24 cellular contexts compared by ENCODE assay signal in genomic region chr6:34563513-34563870, GRCh38. TPM values are rescaled to one million over a fixed set of nuclear protein-coding genes. Genes with fewer than 3 reads are reported as not detected.
A peak's percentile ranks its signal among the peaks of the same experiment; 100 is the strongest.
DNase-seq lines count a peak whose midpoint lies in the region; ATAC-seq, FAIRE-seq and TF ChIP-seq lines count a peak whose summit lies in the region.
"Had no signal": no experiment of that assay in that cellular context is flagged by ENCODE, and none has a peak within 500 bp of the region (broad histone marks: within the 10 kb centered on the region; RNA-seq: fewer than 3 reads in every experiment).

No MANE protein-coding gene starts in this region.

- H3K27ac ChIP-seq in IMR-90 (ENCODE audit: insufficient read depth, low read length) (no peak overlapping the region), K562 (ENCODE audit: extremely low read depth, low read depth, low read length) (no peak overlapping the region; the same call in 2 of the 3 replicates), stomach (peak overlapping the region in 4 of 5 donors; percentile 38 to 61 (median 46)), caudate nucleus (ENCODE audit: low read depth, low read length) (no peak overlapping the region)
- H3K27ac ChIP-seq: C4-2B, HL-60 had no signal

- no peak for DNase-seq in IMR-90
- DNase-seq in K562 (ENCODE audit: extremely low read depth in 1 of 4, low spot score in 3 of 4): peak in 1 of 4 experiments; percentile 38
- no peak for DNase-seq in mesothelial cell of epicardium (ENCODE audit: low spot score in 2 of 2, unreplicated experiment in 2 of 2)
- DNase-seq in stomach: peak; percentile 42
- no peak for DNase-seq in osteocyte (ENCODE audit: extremely low spot score, unreplicated experiment)
- DNase-seq in caudate nucleus (lab: John Stamatoyannopoulos, UW): no peak
- DNase-seq in cardiac septum (ENCODE audit: low spot score): no peak
- DNase-seq: ACHN; AML-193; CD4-positive, alpha-beta memory T cell; DMS153; DMS79; GDM1; H9; KG1 had no signal

- no peak overlapping the region for H3K18ac ChIP-seq in IMR-90 (ENCODE audit: low read depth, low read length)

- H3K9ac ChIP-seq in IMR-90 (ENCODE audit: low read depth, low read length): no peak overlapping the region
- H3K9ac ChIP-seq in K562 (ENCODE audit: insufficient read depth in 1 of 2, low read depth in 2 of 2, low read length in 2 of 2): peak overlapping the region in 1 of 2 experiments; percentile 70; a peak in 2 of 4 replicates

- H2BK20ac ChIP-seq in IMR-90 (ENCODE audit: low read depth, low read length): no peak overlapping the region

- POLR2A ChIA-PET in IMR-90 (lab: Charles Lee; ENCODE audit: unreplicated experiment): no interaction called here
- POLR2A ChIA-PET in K562 (lab: Yijun Ruan, JAX): interaction anchor here (0.6 to 1.3 kb wide), 5 partner anchors 15 to 329 kb away, joined by 3 to 5 read pairs (median 3); no protein-coding TSS in a partner anchor

- no peak overlapping the region for H3K23ac ChIP-seq in IMR-90 (ENCODE audit: low read depth, low read length)

- H3K36me3 ChIP-seq in IMR-90 (ENCODE audit: control insufficient read depth, insufficient read depth, low read length) (no peaks in the 10 kb centered on the region), K562 (ENCODE audit: control insufficient read depth, insufficient read depth, low read length) (no peaks in the 10 kb centered on the region), stomach (no peaks in the 10 kb centered on the region)

- H4K91ac ChIP-seq in IMR-90 (ENCODE audit: insufficient read depth, low read depth, low read length): no peak overlapping the region

- dilution Hi-C loops in IMR-90 (cut with HindIII; ENCODE audit: low sequenced_read_pairs, unreplicated experiment): no loop called here

- H3K4me3 ChIP-seq in IMR-90 (ENCODE audit: insufficient read depth, low read depth, low read length): no peak overlapping the region
- no peak overlapping the region for H3K4me3 ChIP-seq in K562
- H3K4me3 ChIP-seq in stomach: no peak overlapping the region
- H3K4me3 ChIP-seq: GM23338 had no signal

- no peaks in the 10 kb centered on the region for H3K9me3 Mint-ChIP-seq in mesothelial cell of epicardium
- no peaks in the 10 kb centered on the region for H3K9me3 Mint-ChIP-seq in osteocyte (ENCODE audit: unreplicated experiment)
- H3K9me3 Mint-ChIP-seq: GM23338, H9, IgD-negative memory B cell had no signal

- CTCF ChIA-PET in IMR-90 (lab: Yijun Ruan, JAX): no interaction called here
- CTCF ChIA-PET in K562 (lab: Yijun Ruan, JAX; ENCODE audit: low intra/inter-chr PET ratio): no interaction called here

- WGBS in IMR-90 (ENCODE audit: extremely low coverage in 2 of 2, insufficient read length in 1 of 2), 2 experiments: 70% methylated on average over 2 of the region's 7 CpGs; no CpG with 5 or more reads in 1 of the 2 experiments
- 24% methylated on average over 7 of the region's 7 CpGs for WGBS in K562 (ENCODE audit: insufficient coverage, low coverage, missing lambda C conversion rate)
- 29 to 49% (median 41%) methylated on average over 7 of the region's 7 CpGs for WGBS in stomach, 5 donors

- H3K79me1 ChIP-seq in IMR-90 (ENCODE audit: low read depth in 1 of 2, low read length in 2 of 2): no peaks in the 10 kb centered on the region

- H3K27me3 Mint-ChIP-seq in mesothelial cell of epicardium (ENCODE audit: low read depth) (no peaks in the 10 kb centered on the region), osteocyte (ENCODE audit: unreplicated experiment) (no peaks in the 10 kb centered on the region)

- TF ChIP-seq POLR2A in IMR-90 (IDR thresholded peaks at IDR 0.05; ENCODE audit: low read depth, low read length): no peak
- TF ChIP-seq POLR2A in K562 (conservative IDR thresholded peaks at IDR 0.05): no peak
- TF ChIP-seq POLR2A in stomach (IDR thresholded peaks at IDR 0.05): no peak

- H3K4me2 ChIP-seq in IMR-90 (ENCODE audit: low read depth, low read length) (no peak overlapping the region), K562 (ENCODE audit: insufficient read depth, low read length) (peak overlapping the region; percentile 58; the same call in 1 of the 2 replicates)
- H3K4me2 ChIP-seq: GM23338 had no signal

- no peak for FAIRE-seq in K562 (lab: Jason Lieb, UNC)
- FAIRE-seq: A204.1, GM12892, GM18507 had no signal

- TF ChIP-seq CTCF in IMR-90 (conservative IDR thresholded peaks at IDR 0.05; ENCODE audit: low read depth, low read length): no peak
- TF ChIP-seq CTCF in K562 (IDR thresholded peaks at IDR 0.05 in 2 of 3, conservative IDR thresholded peaks at IDR 0.05 in 1 of 3; ENCODE audit: insufficient read depth in 2 of 3, low read depth in 1 of 3, low read length in 3 of 3): no peak
- TF ChIP-seq CTCF in mesothelial cell of epicardium (IDR thresholded peaks at IDR 0.05; ENCODE audit: unreplicated experiment): no peak
- no peak for TF ChIP-seq CTCF in stomach (IDR thresholded peaks at IDR 0.05)
- no peak for TF ChIP-seq CTCF in osteocyte (IDR thresholded peaks at IDR 0.05)

- BruUV-seq in IMR-90 (replicated peaks; lab: Mats Ljungman, UMichigan) (no TSS peak), K562 (replicated peaks; lab: Mats Ljungman, UMichigan) (no TSS peak)

- H3K36me3 Mint-ChIP-seq in mesothelial cell of epicardium (no peaks in the 10 kb centered on the region), osteocyte (ENCODE audit: unreplicated experiment) (no peaks in the 10 kb centered on the region)
- H3K36me3 Mint-ChIP-seq: CD4-positive, alpha-beta memory T cell had no signal

- no peak overlapping the region for H2BK120ac ChIP-seq in IMR-90 (ENCODE audit: low read depth, low read length)

- intact Hi-C loops in IMR-90 (cut with micrococcal nuclease): no loop called here
- intact Hi-C loops in K562 (cut with micrococcal nuclease): no loop called here
- intact Hi-C loops in stomach (cut with DNase I; ENCODE audit: low total_unique reads): no loop called here
- intact Hi-C loops in cardiac septum (cut with DNase I): no loop called here

- no peak overlapping the region for H2AK5ac ChIP-seq in IMR-90 (ENCODE audit: low read depth, low read length)

- H3K4me1 Mint-ChIP-seq in mesothelial cell of epicardium (no peaks in the 10 kb centered on the region), osteocyte (ENCODE audit: unreplicated experiment) (no peaks in the 10 kb centered on the region)
- H3K4me1 Mint-ChIP-seq: CD4-positive, alpha-beta memory T cell had no signal

- H3K4me3 Mint-ChIP-seq in mesothelial cell of epicardium: no peak overlapping the region
- H3K4me3 Mint-ChIP-seq in osteocyte (ENCODE audit: unreplicated experiment): no peak overlapping the region
- H3K4me3 Mint-ChIP-seq: CD4-positive, alpha-beta memory T cell; GM23338; H9 had no signal

- no peak overlapping the region for H2BK5ac ChIP-seq in IMR-90 (ENCODE audit: low read depth, low read length, poor library complexity, severe bottlenecking)

- in situ Hi-C loops in IMR-90 (cut with MboI; ENCODE audit: low sequenced_read_pairs) (no loop called here), K562 (cut with MboI) (no loop called here)

- peak overlapping the region; percentile 33 for H2AK9ac ChIP-seq in IMR-90 (replicated peaks; ENCODE audit: low read depth, low read length, poor library complexity)

- H4K20me1 ChIP-seq in IMR-90 (ENCODE audit: insufficient read depth, low read length) (no peaks in the 10 kb centered on the region), K562 (replicated peaks; ENCODE audit: control insufficient read depth, insufficient read depth, low read length) (no peaks in the 10 kb centered on the region)

- TF ChIP-seq EP300 in K562 (IDR thresholded peaks at IDR 0.05; ENCODE audit: low read length) (no peak), stomach (IDR thresholded peaks at IDR 0.05) (no peak)

- H3K9me1 ChIP-seq in IMR-90 (ENCODE audit: insufficient read depth, low read length) (peaks cover 5% of the 10 kb centered on the region; the same call in 1 of the 2 replicates), K562 (ENCODE audit: control insufficient read depth, insufficient read depth, low read length) (peaks cover 5% of the 10 kb centered on the region)

- no peak overlapping the region for H4K5ac ChIP-seq in IMR-90 (ENCODE audit: low read depth, low read length)

- no peaks in the 10 kb centered on the region for H3K79me2 ChIP-seq in K562 (ENCODE audit: control insufficient read depth, insufficient read depth, low read length)

- H3K9me3 ChIP-seq in IMR-90 (ENCODE audit: control insufficient read depth, insufficient read depth, low read length): no peaks in the 10 kb centered on the region
- peaks cover 3% of the 10 kb centered on the region; the same call in 1 of the 2 replicates for H3K9me3 ChIP-seq in K562 (replicated peaks; ENCODE audit: control insufficient read depth, insufficient read depth, low read depth, low read length)
- peaks cover 0 to 4% (median 2%) of the 10 kb centered on the region in 4 donors for H3K9me3 ChIP-seq in stomach

- TF ChIP-seq RAD21 in IMR-90 (IDR thresholded peaks at IDR 0.05; ENCODE audit: low read length): no peak
- no peak for TF ChIP-seq RAD21 in K562 (CRISPR knock-in tag; conservative IDR thresholded peaks at IDR 0.05 in 1 of 2, IDR thresholded peaks at IDR 0.05 in 1 of 2)

- no peak overlapping the region for H3K4ac ChIP-seq in IMR-90 (ENCODE audit: low read depth, low read length)

- H3K56ac ChIP-seq in IMR-90 (ENCODE audit: extremely low read depth, insufficient read depth, low read length): no peak overlapping the region

- no peak overlapping the region for H3K14ac ChIP-seq in IMR-90 (replicated peaks; ENCODE audit: low read depth, low read length)

- H4K8ac ChIP-seq in IMR-90 (ENCODE audit: low read depth in 2 of 2, low read length in 2 of 2): no peak overlapping the region

- H2BK15ac ChIP-seq in IMR-90 (ENCODE audit: low read depth, low read length): no peak overlapping the region

- H2AFZ ChIP-seq in IMR-90 (replicated peaks; ENCODE audit: low read length, poor library complexity) (no peak overlapping the region), K562 (ENCODE audit: low read depth, low read length) (no peak overlapping the region)
- H2AFZ ChIP-seq: GM23338 had no signal

- ATAC-seq in IMR-90 (ENCODE audit: low read depth) (no peak), K562 (no peak)
- ATAC-seq: GM23338 had no signal

- H3K27me3 ChIP-seq in IMR-90 (ENCODE audit: control insufficient read depth, insufficient read depth, low read length) (peaks cover 2% of the 10 kb centered on the region; the same call in 1 of the 2 replicates), K562 (ENCODE audit: control insufficient read depth in 2 of 2, insufficient read depth in 2 of 2, low read length in 2 of 2) (no peaks in the 10 kb centered on the region), stomach (peaks cover 0 to 31% (median 2%) of the 10 kb centered on the region in 3 donors)

- peaks cover 6% of the 10 kb centered on the region for H3K4me1 ChIP-seq in IMR-90 (ENCODE audit: control insufficient read depth, insufficient read depth, low read length)
- peaks cover 49 to 79% of the 10 kb centered on the region in 2 experiments for H3K4me1 ChIP-seq in K562 (replicated peaks in 1 of 2; ENCODE audit: control insufficient read depth in 2 of 2, insufficient read depth in 2 of 2, low read length in 2 of 2)
- H3K4me1 ChIP-seq in stomach: peaks cover 21 to 47% (median 35%) of the 10 kb centered on the region in 4 donors

- H3K27ac Mint-ChIP-seq in mesothelial cell of epicardium: peak overlapping the region; percentile 36
- no peak overlapping the region for H3K27ac Mint-ChIP-seq in osteocyte (ENCODE audit: unreplicated experiment)
- H3K27ac Mint-ChIP-seq: GM23338 had no signal

RNA-seq across cellular contexts. Expression of gene SPDEF, which starts 7.4 kb away (rescaled TPM):
- total RNA-seq in IMR-90 (2012; rRNA removed) (not detected in 2 replicates), K562 (2014; rRNA removed) (0.08 TPM in 1 of 2 replicates, not detected in the other), K562 (2014; rRNA removed; fragmentation: Illumina TruSeq; extraction: Trizol) (not detected in 2 replicates), K562 (2015; rRNA removed; fragmentation: Illumina TruSeq; extraction: Trizol) (0.11 and 0.15 TPM in 2 replicates), K562 (2021) (0.11 and 0.16 TPM in 2 replicates), mesothelial cell of epicardium (0.34 to 0.50 TPM (median 0.40 TPM) in 3 replicates), stomach (100 to 1,000 TPM in 1 of 5 donors, 10 to 100 TPM in 1, 1 to 10 TPM in 3; 2.2 to 129 (median 9.9) TPM), osteocyte (not detected in 2 replicates), cardiac septum (0.19 TPM)
- polyA plus RNA-seq in IMR-90 (2012; rRNA removed) (0.04 and 0.05 TPM in 2 replicates), K562 (2011; rRNA removed) (0.04 and 0.08 TPM in 2 replicates), K562 (2014; fragmentation: Illumina TruSeq; extraction: Trizol) (0.10 TPM in 1 of 2 replicates, not detected in the other), K562 (2014; fragmentation: Nextera tagmentation; extraction: Ambion mirVana) (not detected), K562 (2014; rRNA removed) (0.08 and 0.12 TPM in 2 replicates), stomach (10 to 100 TPM; 34.8 to 59.3 (median 36.7) TPM)
- 0.05 TPM in 2 replicates for polyA plus RNA-seq in IMR-90 (2012; cell fraction: cytosol; rRNA removed)
- polyA plus RNA-seq in IMR-90 (2012; cell fraction: nucleus; rRNA removed; ENCODE audit: low replicate concordance): 0.18 and 0.37 TPM in 2 replicates
- not detected in 2 replicates for total RNA-seq in K562 (2011; cell fraction: chromatin; rRNA removed; ENCODE audit: low replicate concordance)
- total RNA-seq in K562 (2011; cell fraction: nucleolus; rRNA removed): 0.13 TPM in 1 of 2 replicates, not detected in the other
- total RNA-seq in K562 (2011; cell fraction: nucleoplasm; rRNA removed): 0.29 TPM in 1 of 2 replicates, not detected in the other
- 0.13 and 0.16 TPM in 2 replicates for polyA plus RNA-seq in K562 (2011; cell fraction: cytosol; rRNA removed)
- 0.23 and 0.35 TPM in 2 replicates for polyA plus RNA-seq in K562 (2011; cell fraction: nucleus; rRNA removed)
- polyA plus RNA-seq in K562 (2012): 0.05 TPM in 1 of 2 replicates, not detected in the other
- not detected in 2 replicates for polyA minus RNA-seq in K562 (2011; rRNA and poly(A)+ RNA removed)
- not detected in 2 replicates for polyA minus RNA-seq in K562 (2011; cell fraction: cytosol; rRNA and poly(A)+ RNA removed)
- polyA minus RNA-seq in K562 (2011; cell fraction: nucleus; rRNA and poly(A)+ RNA removed): not detected in 2 replicates
- total RNA-seq: CD4-positive, alpha-beta memory T cell; Daoy had no signal
- polyA plus RNA-seq: BJ; CD4-positive, alpha-beta memory T cell; GM23338; IgD-negative memory B cell had no signal

Comparison
In these comparisons a context has a peak if more than half of its experiments do, and no peak if none do; other contexts are left out.
1. H3K27ac ChIP-seq: peak in stomach (4 of 5); none in IMR-90 (single experiment), K562 (single experiment) and caudate nucleus (single experiment).